1 cellular context compared by ENCODE assay signal in the genomic region with DNA sequence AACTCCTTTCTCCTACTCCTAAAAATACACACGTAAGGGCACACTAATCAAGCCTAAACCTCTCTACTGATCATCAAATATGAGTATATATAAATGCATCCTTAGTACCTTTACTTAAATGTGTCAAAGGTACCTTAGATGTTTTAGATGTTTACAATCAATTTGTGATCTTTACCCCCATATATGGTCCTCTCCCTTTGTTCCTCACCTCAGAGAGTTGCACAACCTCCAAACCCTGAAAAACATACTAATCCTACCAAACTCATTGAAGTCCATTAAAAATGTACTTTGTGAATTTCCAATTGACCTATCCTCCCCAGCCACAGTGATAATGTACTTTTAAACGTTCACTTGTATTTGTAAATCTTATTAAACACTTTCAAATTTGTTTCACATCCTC.
TF ChIP-seq lines count a peak whose summit lies in the region.

No MANE protein-coding gene starts in this region.

TF ChIP-seq in HepG2, 621 proteins besides CTCF, POLR2A, EP300 and RAD21 (continued from another document):
- TF ChIP-seq, protein P1, sequence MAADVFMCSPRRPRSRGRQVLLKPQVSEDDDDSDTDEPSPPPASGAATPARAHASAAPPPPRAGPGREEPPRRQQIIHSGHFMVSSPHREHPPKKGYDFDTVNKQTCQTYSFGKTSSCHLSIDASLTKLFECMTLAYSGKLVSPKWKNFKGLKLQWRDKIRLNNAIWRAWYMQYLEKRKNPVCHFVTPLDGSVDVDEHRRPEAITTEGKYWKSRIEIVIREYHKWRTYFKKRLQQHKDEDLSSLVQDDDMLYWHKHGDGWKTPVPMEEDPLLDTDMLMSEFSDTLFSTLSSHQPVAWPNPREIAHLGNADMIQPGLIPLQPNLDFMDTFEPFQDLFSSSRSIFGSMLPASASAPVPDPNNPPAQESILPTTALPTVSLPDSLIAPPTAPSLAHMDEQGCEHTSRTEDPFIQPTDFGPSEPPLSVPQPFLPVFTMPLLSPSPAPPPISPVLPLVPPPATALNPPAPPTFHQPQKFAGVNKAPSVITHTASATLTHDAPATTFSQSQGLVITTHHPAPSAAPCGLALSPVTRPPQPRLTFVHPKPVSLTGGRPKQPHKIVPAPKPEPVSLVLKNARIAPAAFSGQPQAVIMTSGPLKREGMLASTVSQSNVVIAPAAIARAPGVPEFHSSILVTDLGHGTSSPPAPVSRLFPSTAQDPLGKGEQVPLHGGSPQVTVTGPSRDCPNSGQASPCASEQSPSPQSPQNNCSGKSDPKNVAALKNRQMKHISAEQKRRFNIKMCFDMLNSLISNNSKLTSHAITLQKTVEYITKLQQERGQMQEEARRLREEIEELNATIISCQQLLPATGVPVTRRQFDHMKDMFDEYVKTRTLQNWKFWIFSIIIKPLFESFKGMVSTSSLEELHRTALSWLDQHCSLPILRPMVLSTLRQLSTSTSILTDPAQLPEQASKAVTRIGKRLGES (CRISPR knock-in tag; IDR thresholded peaks at IDR 0.05; ENCODE audit: borderline replicate concordance) = no peak
- TF ChIP-seq ZNF615 (CRISPR knock-in tag; IDR thresholded peaks at IDR 0.05; ENCODE audit: borderline replicate concordance) (no peak), FOXP1 (IDR thresholded peaks at IDR 0.05) (no peak), FOXP1 (CRISPR knock-in tag; IDR thresholded peaks at IDR 0.05) (peak; percentile 34; the same call in 1 of the 2 replicates), ZNF264 (CRISPR knock-in tag; IDR thresholded peaks at IDR 0.05) (no peak), SUZ12 (IDR thresholded peaks at IDR 0.05; ENCODE audit: low read depth, low read length) (no peak), HDAC2 (CRISPR knock-in tag; IDR thresholded peaks at IDR 0.05) (no peak), ZNF350 (CRISPR knock-in tag; IDR thresholded peaks at IDR 0.05; ENCODE audit: borderline replicate concordance, low read depth) (no peak), ZNF225 (CRISPR knock-in tag; IDR thresholded peaks at IDR 0.05) (no peak), ERF (CRISPR knock-in tag; IDR thresholded peaks at IDR 0.05) (no peak), CCAR2 (optimal IDR thresholded peaks at IDR 0.05; ENCODE audit: low read depth, low read length) (no peak), KLF15 (CRISPR knock-in tag; IDR thresholded peaks at IDR 0.05; ENCODE audit: borderline replicate concordance) (no peak), RXRB (CRISPR knock-in tag; IDR thresholded peaks at IDR 0.05; ENCODE audit: borderline replicate concordance) (0 out of 2 replicates have a peak, but pooled peaks have one; percentile 26), ATAD3A (CRISPR knock-in tag; IDR thresholded peaks at IDR 0.05) (no peak), SNAI1 (CRISPR knock-in tag; IDR thresholded peaks at IDR 0.05; ENCODE audit: borderline replicate concordance) (no peak), ATM (IDR thresholded peaks at IDR 0.05; ENCODE audit: borderline replicate concordance) (no peak), SMAD1 (CRISPR knock-in tag; IDR thresholded peaks at IDR 0.05; ENCODE audit: borderline replicate concordance, low read depth) (no peak), MEIS1 (CRISPR knock-in tag; IDR thresholded peaks at IDR 0.05; ENCODE audit: borderline replicate concordance) (no peak)
- TF ChIP-seq, protein P2, sequence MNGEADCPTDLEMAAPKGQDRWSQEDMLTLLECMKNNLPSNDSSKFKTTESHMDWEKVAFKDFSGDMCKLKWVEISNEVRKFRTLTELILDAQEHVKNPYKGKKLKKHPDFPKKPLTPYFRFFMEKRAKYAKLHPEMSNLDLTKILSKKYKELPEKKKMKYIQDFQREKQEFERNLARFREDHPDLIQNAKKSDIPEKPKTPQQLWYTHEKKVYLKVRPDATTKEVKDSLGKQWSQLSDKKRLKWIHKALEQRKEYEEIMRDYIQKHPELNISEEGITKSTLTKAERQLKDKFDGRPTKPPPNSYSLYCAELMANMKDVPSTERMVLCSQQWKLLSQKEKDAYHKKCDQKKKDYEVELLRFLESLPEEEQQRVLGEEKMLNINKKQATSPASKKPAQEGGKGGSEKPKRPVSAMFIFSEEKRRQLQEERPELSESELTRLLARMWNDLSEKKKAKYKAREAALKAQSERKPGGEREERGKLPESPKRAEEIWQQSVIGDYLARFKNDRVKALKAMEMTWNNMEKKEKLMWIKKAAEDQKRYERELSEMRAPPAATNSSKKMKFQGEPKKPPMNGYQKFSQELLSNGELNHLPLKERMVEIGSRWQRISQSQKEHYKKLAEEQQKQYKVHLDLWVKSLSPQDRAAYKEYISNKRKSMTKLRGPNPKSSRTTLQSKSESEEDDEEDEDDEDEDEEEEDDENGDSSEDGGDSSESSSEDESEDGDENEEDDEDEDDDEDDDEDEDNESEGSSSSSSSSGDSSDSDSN (CRISPR knock-in tag; IDR thresholded peaks at IDR 0.05) = no peak
